1 cellular context compared by ENCODE assay signal in the genomic region with DNA sequence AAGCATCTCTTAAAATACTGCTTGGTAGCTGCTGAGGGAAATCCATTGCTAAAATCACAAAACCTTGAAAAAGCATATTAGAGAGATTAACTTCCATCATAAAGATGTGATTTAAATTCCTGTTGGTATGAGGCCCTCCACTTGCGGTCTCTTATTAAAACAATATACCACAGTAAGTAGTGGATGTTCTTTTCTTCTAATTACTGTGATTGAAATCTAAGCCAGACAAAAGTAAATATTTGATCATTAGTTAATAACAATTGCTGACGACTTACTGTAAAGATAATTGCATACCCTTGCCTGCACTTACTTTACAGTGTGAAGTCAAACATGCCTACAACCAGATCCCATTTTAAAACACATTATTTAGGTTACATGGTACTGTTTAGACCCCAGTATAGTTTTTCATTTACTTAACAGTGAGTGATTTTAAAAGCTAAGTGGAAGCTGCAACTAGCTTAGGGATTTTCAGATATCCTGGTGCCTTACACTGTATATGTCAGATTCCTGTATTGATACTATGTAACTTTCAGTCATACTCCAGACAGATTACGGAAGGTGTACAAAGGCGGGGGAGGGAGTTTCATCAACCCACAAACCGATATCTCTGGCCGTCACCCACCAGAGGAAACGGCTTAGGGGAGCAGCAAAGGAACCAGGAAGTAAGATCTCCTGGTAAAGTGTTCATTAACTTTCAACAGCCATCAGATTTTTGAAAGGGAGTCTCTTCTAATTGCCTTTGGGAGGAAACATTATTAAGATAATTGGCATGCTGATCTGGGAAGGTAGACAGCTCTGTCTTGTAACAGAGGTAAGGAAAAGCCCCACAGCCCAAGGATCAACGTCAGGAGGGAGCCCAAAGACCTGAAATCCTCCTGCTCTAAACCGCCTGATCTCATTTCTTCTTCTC.
TF ChIP-seq lines count a peak whose summit lies in the region.

No MANE protein-coding gene starts in this region.

TF ChIP-seq in HepG2, 621 proteins besides CTCF, POLR2A, EP300 and RAD21:
- TF ChIP-seq RXRB (CRISPR knock-in tag; IDR thresholded peaks at IDR 0.05; ENCODE audit: borderline replicate concordance) (no peak), SP1 (IDR thresholded peaks at IDR 0.05) (no peak), SP1 (CRISPR knock-in tag; IDR thresholded peaks at IDR 0.05) (no peak), ZNF546 (CRISPR knock-in tag; conservative IDR thresholded peaks at IDR 0.05) (no peak), RBFOX2 (IDR thresholded peaks at IDR 0.05; ENCODE audit: low read depth, low read length) (no peak)
- TF ChIP-seq, protein P1, sequence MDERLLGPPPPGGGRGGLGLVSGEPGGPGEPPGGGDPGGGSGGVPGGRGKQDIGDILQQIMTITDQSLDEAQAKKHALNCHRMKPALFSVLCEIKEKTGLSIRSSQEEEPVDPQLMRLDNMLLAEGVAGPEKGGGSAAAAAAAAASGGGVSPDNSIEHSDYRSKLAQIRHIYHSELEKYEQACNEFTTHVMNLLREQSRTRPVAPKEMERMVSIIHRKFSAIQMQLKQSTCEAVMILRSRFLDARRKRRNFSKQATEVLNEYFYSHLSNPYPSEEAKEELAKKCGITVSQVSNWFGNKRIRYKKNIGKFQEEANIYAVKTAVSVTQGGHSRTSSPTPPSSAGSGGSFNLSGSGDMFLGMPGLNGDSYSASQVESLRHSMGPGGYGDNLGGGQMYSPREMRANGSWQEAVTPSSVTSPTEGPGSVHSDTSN (CRISPR knock-in tag; IDR thresholded peaks at IDR 0.05) = no peak
